14 cellular contexts compared by ENCODE assay signal in the genomic region with DNA sequence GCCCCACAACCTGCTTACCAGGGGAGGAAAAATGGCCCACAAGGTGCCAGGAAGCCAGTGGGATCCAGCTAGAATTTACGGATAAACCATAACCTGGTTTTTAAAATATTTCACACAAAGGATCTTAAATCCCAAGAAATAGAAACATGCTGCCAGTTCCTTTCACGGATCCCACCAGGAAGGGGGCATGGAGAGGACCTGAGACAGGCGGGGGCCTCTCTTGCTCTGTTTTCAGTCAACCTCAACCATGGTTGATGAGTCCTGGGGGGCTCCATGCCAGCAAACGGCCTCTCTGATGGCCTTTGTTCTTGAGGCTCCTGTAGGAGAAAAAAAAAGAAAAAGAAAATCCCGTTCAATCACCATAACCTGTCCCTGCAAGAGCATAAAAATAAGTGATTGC.
"Had no signal": no experiment of that assay in that cellular context is flagged by ENCODE, and none has a peak within 500 bp of the region (broad histone marks: within the 10 kb centered on the region; RNA-seq: fewer than 3 reads in every experiment).

No MANE protein-coding gene starts in this region.

- DNase-seq: dermis blood vessel endothelial cell; foreskin melanocyte; hippocampal formation; kidney glomerular epithelial cell; naive thymus-derived CD4-positive, alpha-beta T cell; nephron progenitor cell; stimulated activated CD4-positive, alpha-beta T cell treated with anti-CD3 and anti-CD28 coated beads, Interleukin-4, amount 100 ng/mL, for 1 hour; stimulated activated naive CD8-positive, alpha-beta T cell treated with anti-CD3 and anti-CD28 coated beads, Interleukin-15, Interleukin-2, amounts not matched to agents 100 U/mL and 50 U/mL, for 24 hours; upper lobe of left lung had no signal

- H3K4me3 ChIP-seq: right atrium auricular region, smooth muscle cell, tibial artery, upper lobe of left lung, vagina had no signal

- H3K27ac ChIP-seq: right atrium auricular region, tibial artery, upper lobe of left lung, vagina had no signal

- H3K9me3 ChIP-seq: right atrium auricular region, upper lobe of left lung, vagina had no signal

- ATAC-seq: naive thymus-derived CD4-positive, alpha-beta T cell; stimulated activated effector memory CD8-positive, alpha-beta T cell treated with anti-CD3 and anti-CD28 coated beads, Interleukin-12 subunit alpha, Interleukin-12 subunit beta, amount 100 ng/mL, for 72 hours; stimulated activated naive CD8-positive, alpha-beta T cell treated with anti-CD3 and anti-CD28 coated beads, Interleukin-15, Interleukin-2, amounts not matched to agents 100 U/mL and 50 U/mL, for 24 hours had no signal

- H3K4me1 ChIP-seq: right atrium auricular region, tibial artery, upper lobe of left lung, vagina had no signal

- H3K36me3 ChIP-seq: right atrium auricular region, tibial artery, upper lobe of left lung, vagina had no signal

- H3K27me3 ChIP-seq: right atrium auricular region, tibial artery, upper lobe of left lung, vagina had no signal

- H3K4me2 ChIP-seq: smooth muscle cell had no signal
